10 cellular contexts compared by ENCODE assay signal in the genomic region with DNA sequence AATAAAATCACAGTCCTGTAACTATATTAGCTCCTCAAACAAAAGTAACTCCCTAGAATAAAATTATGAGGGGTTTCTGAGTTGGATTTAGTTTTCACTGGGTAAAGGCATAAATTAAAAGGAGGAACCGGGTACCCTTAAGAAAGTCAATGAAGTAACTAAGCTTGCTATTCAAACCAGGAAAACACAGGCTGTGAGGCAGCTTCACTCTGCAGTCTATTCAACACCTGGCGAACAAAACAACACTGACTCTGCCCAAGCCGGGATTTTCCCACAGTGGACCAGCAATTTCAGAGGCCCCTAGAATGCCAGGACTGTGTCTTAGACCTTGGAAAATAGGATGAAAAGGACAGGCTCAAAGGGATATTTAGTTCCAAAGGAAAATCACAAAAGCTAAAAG.
DNase-seq lines count a peak whose midpoint lies in the region; ATAC-seq and TF ChIP-seq lines count a peak whose summit lies in the region.
"Had no signal": no experiment of that assay in that cellular context is flagged by ENCODE, and none has a peak within 500 bp of the region (broad histone marks: within the 10 kb centered on the region; RNA-seq: fewer than 3 reads in every experiment).

No MANE protein-coding gene starts in this region.

- H3K36me3 ChIP-seq in brain microvascular endothelial cell (replicated peaks): no peaks in the 10 kb centered on the region

- H3K27ac ChIP-seq in brain microvascular endothelial cell: peak overlapping the region; percentile 44
- H3K27ac ChIP-seq: HL-60, testis had no signal

- in situ Hi-C loops in brain microvascular endothelial cell (cut with HindIII; ENCODE audit: low pct_ligation_motif_present, low sequenced_read_pairs): no loop called here

- H3K4me3 ChIP-seq in brain microvascular endothelial cell (ENCODE audit: low read depth, low read length): no peak overlapping the region
- H3K4me3 ChIP-seq: testis had no signal

- H3K4me1 Mint-ChIP-seq in nephron: peaks cover 31% of the 10 kb centered on the region

- DNase-seq in brain microvascular endothelial cell (no peak), NCI-H345 (lab: John Stamatoyannopoulos, UW) (no peak), NCI-H446 treated with DMSO at 0.1 percent for 48 hours (lab: John Stamatoyannopoulos, UW) (no peak), NCI-H2029 treated with DMSO at 0.1 percent for 48 hours (lab: John Stamatoyannopoulos, UW) (no peak)

- H3K27ac Mint-ChIP-seq in nephron: peak overlapping the region; percentile 19 to 56 (median 53)

- H3K36me3 Mint-ChIP-seq in nephron (ENCODE audit: low read depth): no peaks in the 10 kb centered on the region

- no peak for TF ChIP-seq CTCF in brain microvascular endothelial cell (IDR thresholded peaks at IDR 0.05; ENCODE audit: low read depth, low read length, missing control alignments)
- no peak for TF ChIP-seq CTCF in nephron (IDR thresholded peaks at IDR 0.05; ENCODE audit: unreplicated experiment in 3 of 3)

- no peaks in the 10 kb centered on the region for H3K27me3 ChIP-seq in brain microvascular endothelial cell (replicated peaks)
- H3K27me3 ChIP-seq: testis had no signal

- peak; percentile 34 for ATAC-seq in GM18499 (IDR thresholded peaks at IDR 0.05; ENCODE audit: insufficient read depth, unreplicated experiment)
- ATAC-seq in HG03354 (IDR thresholded peaks at IDR 0.05; ENCODE audit: poor library complexity, severe bottlenecking, unreplicated experiment): peak; percentile 37
- no peak for ATAC-seq in GM18519 (IDR thresholded peaks at IDR 0.05; ENCODE audit: low FRiP score, unreplicated experiment)

- H3K9me3 Mint-ChIP-seq in nephron: no peaks in the 10 kb centered on the region

- peaks cover 5% of the 10 kb centered on the region for H3K27me3 Mint-ChIP-seq in nephron (ENCODE audit: low read depth)

- peak overlapping the region in 1 of 3 experiments; percentile 2 for H3K4me3 Mint-ChIP-seq in nephron
